ENCODE assay signal across 9 cellular contexts in the genomic region with DNA sequence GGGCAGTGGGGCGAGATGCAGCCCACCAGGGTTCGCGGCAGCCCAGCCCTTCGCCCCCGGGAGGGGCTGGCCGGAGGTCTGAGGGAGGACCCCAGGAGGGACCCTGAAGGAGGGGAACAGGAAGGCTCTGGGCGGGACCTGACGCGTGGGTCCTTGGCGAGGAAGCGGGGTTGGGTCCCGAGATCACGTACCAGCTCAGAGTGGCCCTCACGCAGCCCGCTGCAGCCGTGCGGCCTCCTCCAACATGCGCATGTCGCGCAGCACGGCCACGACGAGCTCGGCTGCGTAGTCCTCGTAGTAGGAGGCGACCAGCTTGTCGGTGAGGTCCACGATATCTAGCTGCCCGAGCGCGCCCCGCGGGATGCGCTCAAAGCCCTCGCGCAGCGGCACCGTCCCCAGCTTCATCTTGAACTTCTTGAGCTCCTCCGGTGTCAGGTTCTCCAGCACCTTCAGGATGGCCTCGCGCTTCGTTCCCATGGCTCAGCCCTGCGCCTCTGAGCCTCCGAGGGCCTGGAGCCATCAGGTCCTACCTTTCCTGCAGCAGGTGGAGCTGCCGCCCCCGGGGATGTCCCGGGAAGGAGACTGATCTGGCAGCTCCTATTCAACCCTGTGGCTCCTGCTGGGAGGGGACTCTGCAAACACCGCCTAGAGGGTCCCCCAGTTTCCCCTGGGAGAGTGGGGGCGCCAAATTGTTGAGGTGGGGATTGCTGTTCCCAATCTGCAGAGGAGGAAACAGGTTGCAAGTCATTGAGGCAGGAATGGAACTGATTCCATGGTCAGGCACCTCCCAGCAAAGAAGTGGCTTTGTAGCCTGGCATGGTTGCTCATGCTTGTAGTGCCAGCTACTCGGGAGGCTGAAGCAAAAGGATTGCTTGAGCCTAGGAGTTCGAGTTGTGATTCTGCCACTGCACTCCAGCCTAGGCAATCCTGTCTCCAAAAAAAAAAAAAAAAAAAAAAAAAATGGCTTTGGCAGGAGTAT. TPM values are rescaled to one million over a fixed set of nuclear protein-coding genes. Genes with fewer than 3 reads are reported as not detected.
A peak's percentile ranks its signal among the peaks of the same experiment; 100 is the strongest.
DNase-seq lines count a peak whose midpoint lies in the region; ATAC-seq and TF ChIP-seq lines count a peak whose summit lies in the region.
"Had no signal": no experiment of that assay in that cellular context is flagged by ENCODE, and none has a peak within 500 bp of the region (broad histone marks: within the 10 kb centered on the region; RNA-seq: fewer than 3 reads in every experiment).

A gene (minus strand): TSS at position 584 of the 979 bp plus-strand sequence. CDS start 107 bp downstream, at position 477.

- no peaks in the 10 kb centered on the region for H3K36me3 Mint-ChIP-seq in activated B cell treated with CpG ODN at 0.5 μM for 24 hours (ENCODE audit: low read depth)

- CTCF ChIA-PET in activated B cell treated with CpG ODN at 0.5 μM for 24 hours (lab: Charles Lee), result interaction anchor here (0.8 to 1.1 kb wide), 5 partner anchors 12 to 226 kb away, joined by 3 to 5 read pairs (median 3); a partner anchor contains a TSS

- POLR2A ChIA-PET in activated B cell treated with CpG ODN at 0.5 μM for 24 hours (lab: Charles Lee), result interaction anchor here (0.5 to 5.1 kb wide), 10 partner anchors 15 to 608 kb away, joined by 3 to 34 read pairs (median 4); a partner anchor contains a TSS

- H3K27me3 ChIP-seq in foreskin keratinocyte, result peaks cover 68% of the 10 kb centered on the region

- H3K27ac Mint-ChIP-seq in activated B cell treated with CpG ODN at 0.5 μM for 24 hours, result no peak within 1 kb of the TSS

- ATAC-seq in activated B cell treated with CpG ODN at 0.5 μM for 24 hours (ENCODE audit: low read depth) (no peak), foreskin keratinocyte (no peak), GM19467 (IDR thresholded peaks at IDR 0.05; ENCODE audit: unreplicated experiment) (no peak)

- peak within 1 kb of the TSS; percentile 83 for H3K4me3 Mint-ChIP-seq in activated B cell treated with CpG ODN at 0.5 μM for 24 hours

- H3K27ac ChIP-seq in foreskin keratinocyte, result no peak within 1 kb of the TSS

- no peaks in the 10 kb centered on the region for H3K4me1 ChIP-seq in foreskin keratinocyte

- H3K27me3 Mint-ChIP-seq in activated B cell treated with CpG ODN at 0.5 μM for 24 hours, result peaks cover 31% of the 10 kb centered on the region

- DNase-seq in ELF-1 (ENCODE audit: low read depth, low spot score) (peak; percentile 65), activated B cell treated with CpG ODN at 0.5 μM for 24 hours (peak; percentile 29), foreskin keratinocyte (no peak), posterior vena cava (ENCODE audit: low spot score) (peak; percentile 86), DMS 273 (lab: John Stamatoyannopoulos, UW; ENCODE audit: unreplicated experiment) (no peak), HuH-7.5 (ENCODE audit: low spot score) (no peak), occipital lobe (lab: John Stamatoyannopoulos, UW) (no peak)
- DNase-seq: NCI-H2081 treated with DMSO at 0.1 percent for 48 hours had no signal

- intact Hi-C loops in activated B cell treated with CpG ODN at 0.5 μM for 24 hours (cut with micrococcal nuclease) (loop anchor here (1.0 to 5.0 kb wide), 2 partner anchors 15 to 40 kb away; a partner anchor contains a TSS), posterior vena cava (cut with DNase I) (no loop called here)

- peaks cover 45% of the 10 kb centered on the region for H3K4me1 Mint-ChIP-seq in activated B cell treated with CpG ODN at 0.5 μM for 24 hours

- TF ChIP-seq CTCF in activated B cell treated with CpG ODN at 0.5 μM for 24 hours (IDR thresholded peaks at IDR 0.05) (no peak), foreskin keratinocyte (conservative IDR thresholded peaks at IDR 0.05) (peak; percentile 16)

- H3K9me3 Mint-ChIP-seq in activated B cell treated with CpG ODN at 0.5 μM for 24 hours, result no peaks in the 10 kb centered on the region

RNA-seq across cellular contexts. Expression of the gene that starts here (rescaled TPM):
- total RNA-seq in activated B cell treated with CpG ODN at 0.5 μM for 24 hours (0.27 TPM in 1 of 2 replicates, not detected in the other), foreskin keratinocyte (not detected in 2 replicates), posterior vena cava (not detected), occipital lobe (0.78 TPM)
- polyA plus RNA-seq in foreskin keratinocyte, result not detected in 2 replicates

Comparison
In these comparisons a context has a peak if more than half of its experiments do, and no peak if none do; other contexts are left out.
1. Peak in DNase-seq in activated B cell treated with CpG ODN at 0.5 μM for 24 hours; RNA of the gene not detected or under 1 TPM.
2. Peak in DNase-seq in posterior vena cava; RNA of the gene not detected or under 1 TPM.